Comparison of ENCODE assay signal across 2 cellular contexts in the genomic region with DNA sequence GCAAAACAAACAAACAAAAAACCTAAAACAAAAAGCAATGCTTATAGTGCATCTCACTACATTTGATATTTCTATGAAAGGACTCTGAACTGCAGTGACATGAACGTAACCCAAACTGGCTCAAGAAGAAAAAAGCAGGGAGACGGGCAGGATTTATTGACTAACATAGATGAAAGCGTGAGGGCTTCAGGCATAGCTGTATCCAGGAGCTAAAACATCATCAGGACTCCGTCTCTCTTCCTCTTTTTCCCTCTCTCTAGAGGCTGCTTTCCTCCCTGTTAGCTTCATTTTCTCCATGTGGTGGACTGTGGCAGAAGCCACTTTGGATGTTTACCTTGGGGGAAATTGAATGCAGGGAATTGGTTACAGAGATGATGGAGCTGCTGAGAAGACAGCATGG.
TF ChIP-seq lines count a peak whose summit lies in the region.

No MANE protein-coding gene starts in this region.

TF ChIP-seq in HepG2, 621 proteins besides CTCF, POLR2A, EP300 and RAD21:
- TF ChIP-seq ZNF329 (CRISPR knock-in tag; IDR thresholded peaks at IDR 0.05; ENCODE audit: low read depth) (peak; percentile 87), ZZZ3 (CRISPR knock-in tag; IDR thresholded peaks at IDR 0.05; ENCODE audit: borderline replicate concordance) (no peak), ZNF180 (CRISPR knock-in tag; IDR thresholded peaks at IDR 0.05; ENCODE audit: borderline replicate concordance, low read depth) (no peak), PPARG (CRISPR knock-in tag; conservative IDR thresholded peaks at IDR 0.05) (no peak), CBX1 (IDR thresholded peaks at IDR 0.05; ENCODE audit: low read depth) (no peak), SIX4 (CRISPR knock-in tag; IDR thresholded peaks at IDR 0.05) (no peak), CHD4 (IDR thresholded peaks at IDR 0.05; ENCODE audit: borderline replicate concordance, low read length) (no peak), KLF12 (CRISPR knock-in tag; IDR thresholded peaks at IDR 0.05; ENCODE audit: borderline replicate concordance) (no peak)
- TF ChIP-seq, protein P1, sequence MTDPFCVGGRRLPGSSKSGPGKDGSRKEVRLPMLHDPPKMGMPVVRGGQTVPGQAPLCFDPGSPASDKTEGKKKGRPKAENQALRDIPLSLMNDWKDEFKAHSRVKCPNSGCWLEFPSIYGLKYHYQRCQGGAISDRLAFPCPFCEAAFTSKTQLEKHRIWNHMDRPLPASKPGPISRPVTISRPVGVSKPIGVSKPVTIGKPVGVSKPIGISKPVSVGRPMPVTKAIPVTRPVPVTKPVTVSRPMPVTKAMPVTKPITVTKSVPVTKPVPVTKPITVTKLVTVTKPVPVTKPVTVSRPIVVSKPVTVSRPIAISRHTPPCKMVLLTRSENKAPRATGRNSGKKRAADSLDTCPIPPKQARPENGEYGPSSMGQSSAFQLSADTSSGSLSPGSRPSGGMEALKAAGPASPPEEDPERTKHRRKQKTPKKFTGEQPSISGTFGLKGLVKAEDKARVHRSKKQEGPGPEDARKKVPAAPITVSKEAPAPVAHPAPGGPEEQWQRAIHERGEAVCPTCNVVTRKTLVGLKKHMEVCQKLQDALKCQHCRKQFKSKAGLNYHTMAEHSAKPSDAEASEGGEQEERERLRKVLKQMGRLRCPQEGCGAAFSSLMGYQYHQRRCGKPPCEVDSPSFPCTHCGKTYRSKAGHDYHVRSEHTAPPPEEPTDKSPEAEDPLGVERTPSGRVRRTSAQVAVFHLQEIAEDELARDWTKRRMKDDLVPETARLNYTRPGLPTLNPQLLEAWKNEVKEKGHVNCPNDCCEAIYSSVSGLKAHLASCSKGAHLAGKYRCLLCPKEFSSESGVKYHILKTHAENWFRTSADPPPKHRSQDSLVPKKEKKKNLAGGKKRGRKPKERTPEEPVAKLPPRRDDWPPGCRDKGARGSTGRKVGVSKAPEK (CRISPR knock-in tag; IDR thresholded peaks at IDR 0.05; ENCODE audit: borderline replicate concordance): no peak

TF ChIP-seq in K562, 482 proteins besides CTCF, POLR2A, EP300 and RAD21:
- TF ChIP-seq, protein P2, sequence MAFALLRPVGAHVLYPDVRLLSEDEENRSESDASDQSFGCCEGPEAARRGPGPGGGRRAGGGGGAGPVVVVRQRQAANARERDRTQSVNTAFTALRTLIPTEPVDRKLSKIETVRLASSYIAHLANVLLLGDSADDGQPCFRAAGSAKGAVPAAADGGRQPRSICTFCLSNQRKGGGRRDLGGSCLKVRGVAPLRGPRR (CRISPR knock-in tag; IDR thresholded peaks at IDR 0.05): no peak
- TF ChIP-seq RBM25 (IDR thresholded peaks at IDR 0.05; ENCODE audit: low read depth, low read length, severe bottlenecking): peak; percentile 84
- 0 out of 2 replicates have a peak, but pooled peaks have one; percentile 17 for TF ChIP-seq BCOR (IDR thresholded peaks at IDR 0.05)
